ENCODE assay signal across 1 cellular context in the genomic region with DNA sequence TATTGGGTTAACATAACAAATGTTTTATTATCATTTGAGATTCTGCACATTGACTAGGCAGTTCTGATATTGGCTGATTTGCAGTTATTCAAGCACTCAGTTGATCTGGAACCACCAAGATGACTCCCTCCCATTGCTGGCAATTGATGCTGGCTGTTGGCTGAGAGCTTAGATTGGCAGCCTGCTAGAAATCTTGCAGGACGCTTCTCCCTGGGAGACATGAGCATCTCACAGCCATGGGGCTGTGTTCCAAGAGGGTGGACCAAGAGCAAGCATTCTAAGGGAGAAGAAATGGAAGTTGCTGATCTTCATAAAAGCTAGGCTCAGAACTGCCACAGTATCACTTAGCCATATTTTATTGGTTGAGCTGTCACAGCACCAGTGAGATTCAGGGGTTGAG.
TF ChIP-seq lines count a peak whose summit lies in the region.

No MANE protein-coding gene starts in this region.

TF ChIP-seq in H1, 55 proteins besides CTCF, POLR2A, EP300 and RAD21 (continued from another document):
- no peak for TF ChIP-seq BRCA1 (IDR thresholded peaks at IDR 0.05; ENCODE audit: low read depth, low read length)
- TF ChIP-seq CBX8 (IDR thresholded peaks at IDR 0.05; ENCODE audit: borderline replicate concordance, low read depth, low read length): no peak
- no peak for TF ChIP-seq CHD1 (IDR thresholded peaks at IDR 0.05; ENCODE audit: low read depth, low read length)
- no peak for TF ChIP-seq EGR1 (IDR thresholded peaks at IDR 0.05; ENCODE audit: borderline replicate concordance, low read depth, low read length)
- no peak for TF ChIP-seq JUN (IDR thresholded peaks at IDR 0.05; ENCODE audit: low read depth, low read length)
TF ChIP-seq in H1: peak in this region for 0.
